In the genomic region with DNA sequence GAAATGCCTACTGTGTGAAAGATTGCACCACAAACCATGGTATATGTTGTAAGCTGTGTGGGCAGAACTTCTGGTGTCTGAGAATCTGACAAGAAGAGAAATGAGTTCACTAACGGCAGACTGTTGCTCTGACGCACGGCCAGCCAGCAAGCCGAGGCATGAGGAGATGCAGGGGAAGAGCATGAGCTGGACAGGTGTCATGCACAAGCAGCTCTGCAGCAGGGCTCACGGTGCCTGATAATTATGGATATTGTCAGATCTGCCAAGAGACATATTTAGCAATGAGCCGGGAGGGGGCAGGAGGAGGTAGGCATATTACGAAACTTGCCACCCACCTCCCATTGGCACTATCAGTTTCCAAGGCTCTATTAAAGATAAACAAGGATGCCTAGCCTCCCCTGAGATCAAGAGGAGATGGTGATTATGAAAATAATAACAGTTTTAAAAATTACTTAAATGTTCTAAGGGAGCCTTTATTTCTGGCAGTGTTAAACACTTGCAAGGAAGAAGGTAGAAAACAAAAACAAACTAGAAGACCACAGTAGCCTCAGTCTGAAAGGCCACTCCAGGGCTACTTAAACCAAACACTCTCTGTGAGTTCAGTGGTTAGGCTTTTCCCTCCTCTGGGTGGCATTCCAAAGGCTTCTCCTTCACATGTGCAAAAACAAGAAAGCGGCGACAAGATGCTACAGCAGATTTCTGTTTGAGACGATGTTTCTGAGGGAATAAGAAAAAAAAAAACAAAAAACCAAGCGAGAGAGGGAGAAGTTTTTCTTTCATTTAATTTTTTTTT, we compare ENCODE assay signal across 13 cellular contexts.
DNase-seq lines count a peak whose midpoint lies in the region; ATAC-seq and TF ChIP-seq lines count a peak whose summit lies in the region.
"Had no signal": no experiment of that assay in that cellular context is flagged by ENCODE, and none has a peak within 500 bp of the region (broad histone marks: within the 10 kb centered on the region; RNA-seq: fewer than 3 reads in every experiment).

No MANE protein-coding gene starts in this region.

- TF ChIP-seq POLR2A in erythroblast (IDR thresholded peaks at IDR 0.05; ENCODE audit: low read length): no peak

- H3K23me2 ChIP-seq in H9 (ENCODE audit: insufficient read length, low read depth, low read length, poor library complexity, severe bottlenecking): no peaks in the 10 kb centered on the region

- H3K9me3 Mint-ChIP-seq in H9 (no peaks in the 10 kb centered on the region), neural progenitor cell (no peaks in the 10 kb centered on the region)
- peaks cover 0 to 4% (median 0%) of the 10 kb centered on the region in 11 donors for H3K9me3 Mint-ChIP-seq in naive thymus-derived CD4-positive, alpha-beta T cell

- H3K56ac ChIP-seq in H9 (ENCODE audit: insufficient read length, low read depth, low read length): no peak overlapping the region

- H3K36me3 Mint-ChIP-seq in H9 (ENCODE audit: insufficient read depth in 1 of 3, low read depth in 3 of 3) (no peaks in the 10 kb centered on the region), neural progenitor cell (no peaks in the 10 kb centered on the region)
- H3K36me3 Mint-ChIP-seq in naive thymus-derived CD4-positive, alpha-beta T cell: no peaks in the 10 kb centered on the region
- H3K36me3 Mint-ChIP-seq: stimulated activated effector memory CD8-positive, alpha-beta T cell treated with anti-CD3 and anti-CD28 coated beads, Interleukin-12 subunit alpha, Interleukin-12 subunit beta, amount 100 ng/mL, for 72 hours had no signal

- no peak overlapping the region for H4K91ac ChIP-seq in H9 (ENCODE audit: insufficient read length, low read depth, low read length)

- no peak overlapping the region for H2BK20ac ChIP-seq in H9 (ENCODE audit: low read depth, low read length, poor library complexity, severe bottlenecking)

- H3F3A ChIP-seq in neural progenitor cell (ENCODE audit: low read depth): no peaks in the 10 kb centered on the region

- H3K9me3 ChIP-seq in H9 (ENCODE audit: control insufficient read depth, low read depth, low read length): no peaks in the 10 kb centered on the region
- H3K9me3 ChIP-seq in neural progenitor cell (ENCODE audit: low read depth): no peaks in the 10 kb centered on the region
- H3K9me3 ChIP-seq in naive thymus-derived CD4-positive, alpha-beta T cell (ENCODE audit: control insufficient read depth in 2 of 3, low read length in 3 of 3): no peaks in the 10 kb centered on the region
- H3K9me3 ChIP-seq: neutrophil had no signal

- H4K20me1 ChIP-seq in H9 (ENCODE audit: control insufficient read depth, insufficient read depth, insufficient read length): no peaks in the 10 kb centered on the region
- H4K20me1 ChIP-seq in neural progenitor cell (ENCODE audit: low read depth): no peaks in the 10 kb centered on the region
- H4K20me1 ChIP-seq: BLaER1 had no signal

- H3K79me1 ChIP-seq in H9 (ENCODE audit: insufficient read depth, low read depth, low read length, poor library complexity, severe bottlenecking): no peaks in the 10 kb centered on the region

- H2BK15ac ChIP-seq in H9 (ENCODE audit: low read depth, low read length): no peak overlapping the region

- H3K4me3 ChIP-seq in neural progenitor cell: no peak overlapping the region
- no peak overlapping the region for H3K4me3 ChIP-seq in naive thymus-derived CD4-positive, alpha-beta T cell (ENCODE audit: low read length)
- H3K4me3 ChIP-seq: BLaER1 had no signal

- intact Hi-C loops in naive thymus-derived CD4-positive, alpha-beta T cell (cut with micrococcal nuclease): no loop called here

- H3K9ac ChIP-seq in H9 (ENCODE audit: extremely low read depth, insufficient read length, low read length) (no peak overlapping the region), neural progenitor cell (no peak overlapping the region)
- H3K9ac ChIP-seq: BLaER1 had no signal

- H3T11ph ChIP-seq in H9 (ENCODE audit: low read length): no peak overlapping the region

- H3K18ac ChIP-seq in H9 (ENCODE audit: insufficient read length, low read depth, low read length): no peak overlapping the region

- no peak overlapping the region for H2BK12ac ChIP-seq in H9 (ENCODE audit: insufficient read length, low read depth, low read length)

- H3K27me3 ChIP-seq in H9 (ENCODE audit: insufficient read depth, low read length) (no peaks in the 10 kb centered on the region), neural progenitor cell (no peaks in the 10 kb centered on the region)
- H3K27me3 ChIP-seq in naive thymus-derived CD4-positive, alpha-beta T cell (ENCODE audit: control insufficient read depth in 2 of 2, insufficient read depth in 2 of 2, low read length in 2 of 2): no peaks in the 10 kb centered on the region
- H3K27me3 ChIP-seq: BLaER1, neutrophil had no signal

- no peak overlapping the region for H2BK5ac ChIP-seq in H9 (ENCODE audit: insufficient read length, low read length)

- no peak overlapping the region for H2BK120ac ChIP-seq in H9 (ENCODE audit: low read depth, low read length, poor library complexity, severe bottlenecking)

- H3K27ac Mint-ChIP-seq in H9 (peak overlapping the region in 2 of 3 experiments; percentile 64 to 76; a peak in 3 of 7 replicates), neural progenitor cell (no peak overlapping the region)
- H3K27ac Mint-ChIP-seq in naive thymus-derived CD4-positive, alpha-beta T cell: no peak overlapping the region
- H3K27ac Mint-ChIP-seq: stimulated activated effector memory CD8-positive, alpha-beta T cell treated with anti-CD3 and anti-CD28 coated beads, Interleukin-12 subunit alpha, Interleukin-12 subunit beta, amount 100 ng/mL, for 72 hours had no signal

- CTCF ChIA-PET in naive thymus-derived CD4-positive, alpha-beta T cell (lab: Charles Lee): no interaction called here

- H3K14ac ChIP-seq in H9 (ENCODE audit: insufficient read depth, low read length): no peak overlapping the region; the same call in 1 of the 2 replicates

- H3K4me1 ChIP-seq in H9 (ENCODE audit: insufficient read depth, low read length): no peaks in the 10 kb centered on the region
- H3K4me1 ChIP-seq in neural progenitor cell: no peaks in the 10 kb centered on the region
- H3K4me1 ChIP-seq in naive thymus-derived CD4-positive, alpha-beta T cell (ENCODE audit: control insufficient read depth in 2 of 2, insufficient read depth in 2 of 2, low read length in 2 of 2): no peaks in the 10 kb centered on the region

- H3K79me2 ChIP-seq in H9 (ENCODE audit: insufficient read depth, low read length) (no peaks in the 10 kb centered on the region), neural progenitor cell (ENCODE audit: low read depth) (no peaks in the 10 kb centered on the region)

- H4K8ac ChIP-seq in H9 (replicated peaks; ENCODE audit: insufficient read length, low read depth, low read length): no peak overlapping the region

- no peak overlapping the region for H3K4me2 ChIP-seq in H9 (ENCODE audit: insufficient read depth, insufficient read length, low read length)
- H3K4me2 ChIP-seq in neural progenitor cell: no peak overlapping the region
- H3K4me2 ChIP-seq: BLaER1 had no signal

- no CpG with 5 or more reads among the region's 11 CpGs for WGBS in H9 (ENCODE audit: extremely low coverage, insufficient read length, low lambda C conversion rate)

- no peak overlapping the region for H4K5ac ChIP-seq in H9 (ENCODE audit: insufficient read length, low read depth, low read length)

- DNase-seq in H9 (no peak), NCI-H2171 (lab: John Stamatoyannopoulos, UW) (peak; percentile 74), cerebellum (ENCODE audit: low spot score) (peak; percentile 30), neural progenitor cell (ENCODE audit: low spot score) (no peak), erythroblast (lab: John Stamatoyannopoulos, UW) (no peak)
- no peak for DNase-seq in naive thymus-derived CD4-positive, alpha-beta T cell
- DNase-seq: anterior cingulate cortex, NCI-H1930 had no signal

- no peaks in the 10 kb centered on the region for H3K27me3 Mint-ChIP-seq in H9 (ENCODE audit: low read depth)
- no peaks in the 10 kb centered on the region for H3K27me3 Mint-ChIP-seq in neural progenitor cell (ENCODE audit: insufficient read depth, low read depth)
- H3K27me3 Mint-ChIP-seq in naive thymus-derived CD4-positive, alpha-beta T cell: peaks cover 0 to 5% (median 0%) of the 10 kb centered on the region in 5 donors

- H3K4me1 Mint-ChIP-seq in H9 (peaks cover 13 to 25% of the 10 kb centered on the region in 2 experiments), neural progenitor cell (no peaks in the 10 kb centered on the region)
- no peaks in the 10 kb centered on the region for H3K4me1 Mint-ChIP-seq in naive thymus-derived CD4-positive, alpha-beta T cell
- H3K4me1 Mint-ChIP-seq: stimulated activated effector memory CD8-positive, alpha-beta T cell treated with anti-CD3 and anti-CD28 coated beads, Interleukin-12 subunit alpha, Interleukin-12 subunit beta, amount 100 ng/mL, for 72 hours had no signal

- H3K23ac ChIP-seq in H9 (ENCODE audit: insufficient read length, low read depth, low read length): no peak overlapping the region

- H2AFZ ChIP-seq in H9 (ENCODE audit: low read length): no peak overlapping the region
- peak overlapping the region; percentile 21 for H2AFZ ChIP-seq in neural progenitor cell (replicated peaks)

- no peak for ATAC-seq in GM19467 (IDR thresholded peaks at IDR 0.05; ENCODE audit: unreplicated experiment)
- no peak for ATAC-seq in HG02981 (IDR thresholded peaks at IDR 0.05; ENCODE audit: unreplicated experiment)
- ATAC-seq in naive thymus-derived CD4-positive, alpha-beta T cell: no peak
- ATAC-seq: stimulated activated effector memory CD8-positive, alpha-beta T cell treated with anti-CD3 and anti-CD28 coated beads, Interleukin-12 subunit alpha, Interleukin-12 subunit beta, amount 100 ng/mL, for 72 hours had no signal

- no peaks in the 10 kb centered on the region for H3K36me3 ChIP-seq in neural progenitor cell
- no peaks in the 10 kb centered on the region for H3K36me3 ChIP-seq in naive thymus-derived CD4-positive, alpha-beta T cell (ENCODE audit: control insufficient read depth in 2 of 3, insufficient read depth in 3 of 3, low read length in 3 of 3)
- H3K36me3 ChIP-seq: neutrophil had no signal

- POLR2A ChIA-PET in naive thymus-derived CD4-positive, alpha-beta T cell (lab: Charles Lee): no interaction called here

- H3K4me3 Mint-ChIP-seq in H9 (no peak overlapping the region), neural progenitor cell (no peak overlapping the region)
- H3K4me3 Mint-ChIP-seq in naive thymus-derived CD4-positive, alpha-beta T cell: no peak overlapping the region
- H3K4me3 Mint-ChIP-seq: stimulated activated effector memory CD8-positive, alpha-beta T cell treated with anti-CD3 and anti-CD28 coated beads, Interleukin-12 subunit alpha, Interleukin-12 subunit beta, amount 100 ng/mL, for 72 hours had no signal

- H2AK5ac ChIP-seq in H9 (ENCODE audit: insufficient read length, low read length): no peak overlapping the region

- H3K27ac ChIP-seq in H9 (ENCODE audit: insufficient read length, low read depth, low read length) (no peak overlapping the region), neural progenitor cell (no peak overlapping the region)
- H3K27ac ChIP-seq in naive thymus-derived CD4-positive, alpha-beta T cell (ENCODE audit: low read depth, low read length): no peak overlapping the region
- H3K27ac ChIP-seq: BLaER1, neutrophil had no signal

- TF ChIP-seq CTCF in H9 (conservative IDR thresholded peaks at IDR 0.05) (no peak), neural progenitor cell (IDR thresholded peaks at IDR 0.05) (no peak)

- H3K4ac ChIP-seq in H9 (ENCODE audit: low read depth, low read length): no peak overlapping the region

Comparison
In these comparisons a context has a peak if more than half of its experiments do, and no peak if none do; other contexts are left out.
1. DNase-seq: peak in NCI-H2171 (single experiment) and cerebellum (single experiment); none in H9 (single experiment), neural progenitor cell (single experiment), erythroblast (0 of 2) and naive thymus-derived CD4-positive, alpha-beta T cell (0 of 9).
2. H3K27ac Mint-ChIP-seq: peak in H9 (2 of 3); none in neural progenitor cell (single experiment) and naive thymus-derived CD4-positive, alpha-beta T cell (0 of 9).